In genomic region chr3:41200669-41201021, GRCh38 we compare ENCODE assay signal across 7 cellular contexts. TPM values are rescaled to one million over a fixed set of nuclear protein-coding genes. Genes with fewer than 3 reads are reported as not detected.
DNase-seq lines count a peak whose midpoint lies in the region; ATAC-seq and TF ChIP-seq lines count a peak whose summit lies in the region.

No MANE protein-coding gene starts in this region.

- H3K4me2 ChIP-seq in MM.1S (ENCODE audit: low read depth, low read length) = peak overlapping the region; percentile 80

- H3K9me3 ChIP-seq in MM.1S (replicated peaks; ENCODE audit: insufficient read depth, low read length) (no peaks in the 10 kb centered on the region), gastroesophageal sphincter (no peaks in the 10 kb centered on the region)

- no peak overlapping the region for H2AFZ ChIP-seq in MM.1S (ENCODE audit: low read length)

- TF ChIP-seq CTCF in MM.1S (IDR thresholded peaks at IDR 0.05; ENCODE audit: low read length) = no peak
- TF ChIP-seq CTCF in gastroesophageal sphincter (IDR thresholded peaks at IDR 0.05) = no peak

- DNase-seq in GF-D8 (lab: John Stamatoyannopoulos, UW) (peak; percentile 65), MM.1S (no peak), putamen (ENCODE audit: low spot score) (peak; percentile 22)
- peak; percentile 46 for DNase-seq in activated CD8-positive, alpha-beta T cell treated with anti-CD3 and anti-CD28 coated beads, Interleukin-2, amount 10 ng/mL, durations not matched to agents 7 days and 5 days

- H3K9me2 ChIP-seq in MM.1S (replicated peaks; ENCODE audit: insufficient read depth, low read length) = no peaks in the 10 kb centered on the region

- H3K27ac Mint-ChIP-seq in activated CD8-positive, alpha-beta T cell treated with anti-CD3 and anti-CD28 coated beads, Interleukin-2, amount 10 ng/mL, durations not matched to agents 7 days and 5 days = peak overlapping the region; percentile 84

- H3K27me3 ChIP-seq in MM.1S (replicated peaks; ENCODE audit: insufficient read depth, low read length) (no peaks in the 10 kb centered on the region), gastroesophageal sphincter (no peaks in the 10 kb centered on the region)

- peaks cover 18% of the 10 kb centered on the region for H3K27me3 Mint-ChIP-seq in activated CD8-positive, alpha-beta T cell treated with anti-CD3 and anti-CD28 coated beads, Interleukin-2, amount 10 ng/mL, durations not matched to agents 7 days and 5 days (ENCODE audit: low read depth)

- peaks cover 4% of the 10 kb centered on the region; the same call in 1 of the 2 replicates for H3F3A ChIP-seq in MM.1S (ENCODE audit: insufficient read depth, low read length)

- H3K4me3 Mint-ChIP-seq in activated CD8-positive, alpha-beta T cell treated with anti-CD3 and anti-CD28 coated beads, Interleukin-2, amount 10 ng/mL, durations not matched to agents 7 days and 5 days = peak overlapping the region; percentile 87

- POLR2A ChIA-PET in activated CD8-positive, alpha-beta T cell treated with anti-CD3 and anti-CD28 coated beads, Interleukin-2, amount 10 ng/mL, durations not matched to agents 7 days and 5 days (lab: Charles Lee) = interaction anchor here (0.6 to 2.6 kb wide), 3 partner anchors 10 to 890 kb away, joined by 4 to 8 read pairs (median 5); no protein-coding TSS in a partner anchor

- H4K20me1 ChIP-seq in MM.1S (ENCODE audit: insufficient read depth, low read length) = peaks cover 49% of the 10 kb centered on the region

- ATAC-seq in activated CD8-positive, alpha-beta T cell treated with anti-CD3 and anti-CD28 coated beads, Interleukin-2, amount 10 ng/mL, durations not matched to agents 7 days and 5 days = peak; percentile 3
- ATAC-seq in gastroesophageal sphincter (no peak), GM21576 (IDR thresholded peaks at IDR 0.05; ENCODE audit: unreplicated experiment) (no peak), GM18867 (IDR thresholded peaks at IDR 0.05; ENCODE audit: unreplicated experiment) (no peak)

- H3K36me3 ChIP-seq in MM.1S (replicated peaks; ENCODE audit: insufficient read depth, low read length) = no peaks in the 10 kb centered on the region
- no peaks in the 10 kb centered on the region for H3K36me3 ChIP-seq in gastroesophageal sphincter

- peaks cover 60% of the 10 kb centered on the region for H3K79me2 ChIP-seq in MM.1S (ENCODE audit: low read length)

- H3K4me1 ChIP-seq in MM.1S (ENCODE audit: low read length) (peaks cover 18% of the 10 kb centered on the region), gastroesophageal sphincter (peaks cover 5 to 57% (median 5%) of the 10 kb centered on the region in 3 donors)

- peaks cover 44% of the 10 kb centered on the region for H3K4me1 Mint-ChIP-seq in activated CD8-positive, alpha-beta T cell treated with anti-CD3 and anti-CD28 coated beads, Interleukin-2, amount 10 ng/mL, durations not matched to agents 7 days and 5 days (ENCODE audit: low read depth)

- TF ChIP-seq POLR2A in gastroesophageal sphincter (IDR thresholded peaks at IDR 0.05) = no peak

- H3K27ac ChIP-seq in MM.1S (ENCODE audit: low read length) (no peak overlapping the region), gastroesophageal sphincter (peak overlapping the region; percentile 20 to 99 (median 98))

- CTCF ChIA-PET in activated CD8-positive, alpha-beta T cell treated with anti-CD3 and anti-CD28 coated beads, Interleukin-2, amount 10 ng/mL, durations not matched to agents 7 days and 5 days (lab: Charles Lee) = no interaction called here

- peak overlapping the region; percentile 76 for H3K4me3 ChIP-seq in MM.1S (ENCODE audit: low read length)
- peak overlapping the region; percentile 54 to 97 for H3K4me3 ChIP-seq in gastroesophageal sphincter

- no peaks in the 10 kb centered on the region for H3K9me3 Mint-ChIP-seq in activated CD8-positive, alpha-beta T cell treated with anti-CD3 and anti-CD28 coated beads, Interleukin-2, amount 10 ng/mL, durations not matched to agents 7 days and 5 days (ENCODE audit: insufficient read depth)

- H3K36me3 Mint-ChIP-seq in activated CD8-positive, alpha-beta T cell treated with anti-CD3 and anti-CD28 coated beads, Interleukin-2, amount 10 ng/mL, durations not matched to agents 7 days and 5 days (ENCODE audit: low read depth) = peaks cover 14% of the 10 kb centered on the region

- WGBS in gastroesophageal sphincter (ENCODE audit: low coverage in 1 of 2), 2 donors = 0% methylated on average over 4 of the region's 7 CpGs; no CpG with 5 or more reads in 1 of the 2 donors

- TF ChIP-seq EP300 in gastroesophageal sphincter (IDR thresholded peaks at IDR 0.05) = no peak

- H3K9ac ChIP-seq in MM.1S (ENCODE audit: low read length) = peak overlapping the region; percentile 51; the same call in 1 of the 2 replicates

RNA-seq across cellular contexts. Expression of gene CTNNB1, which starts 1.3 kb away (rescaled TPM):
- total RNA-seq in activated CD8-positive, alpha-beta T cell treated with anti-CD3 and anti-CD28 coated beads, Interleukin-2, amount 10 ng/mL, durations not matched to agents 7 days and 5 days = 100 to 1,000 TPM; 112 TPM
- 100 to 1,000 TPM; 338 to 449 (median 412) TPM for total RNA-seq in gastroesophageal sphincter
